In genomic region chr6:46016063-46016608, GRCh38 we compare ENCODE assay signal across 9 cellular contexts. TPM values are rescaled to one million over a fixed set of nuclear protein-coding genes. Genes with fewer than 3 reads are reported as not detected.
DNase-seq lines count a peak whose midpoint lies in the region; ATAC-seq, FAIRE-seq and TF ChIP-seq lines count a peak whose summit lies in the region.
"Had no signal": no experiment of that assay in that cellular context is flagged by ENCODE, and none has a peak within 500 bp of the region (broad histone marks: within the 10 kb centered on the region; RNA-seq: fewer than 3 reads in every experiment).

No MANE protein-coding gene starts in this region.

- no peak overlapping the region for H2AK5ac ChIP-seq in mesendoderm (ENCODE audit: low read length)

- ATAC-seq in thoracic aorta (ENCODE audit: insufficient number of reproducible peaks, low FRiP score, low read depth) = no peak
- ATAC-seq in HG02852 (IDR thresholded peaks at IDR 0.05; ENCODE audit: unreplicated experiment) = no peak

- H3K79me2 ChIP-seq in astrocyte (ENCODE audit: insufficient read depth, low read length) = no peaks in the 10 kb centered on the region
- no peaks in the 10 kb centered on the region for H3K79me2 ChIP-seq in mesendoderm (ENCODE audit: control insufficient read depth, insufficient read depth, low read length)

- H4K5ac ChIP-seq in mesendoderm (ENCODE audit: low read length) = no peak overlapping the region

- H2BK15ac ChIP-seq in mesendoderm (replicated peaks; ENCODE audit: low read depth) = no peak overlapping the region

- WGBS in mesendoderm (ENCODE audit: extremely low coverage, insufficient coverage, low lambda C conversion rate) = no CpG with 5 or more reads among the region's 8 CpGs

- no peaks in the 10 kb centered on the region for H3K79me1 ChIP-seq in mesendoderm (ENCODE audit: low read length)

- no peak overlapping the region for H2AFZ ChIP-seq in astrocyte (ENCODE audit: low read depth, low read length)

- POLR2A ChIA-PET in activated CD4-positive, alpha-beta T cell treated with anti-CD3 and anti-CD28 coated beads, Interleukin-2, amount 10 ng/mL, durations not matched to agents 7 days and 5 days (lab: Charles Lee) = no interaction called here

- H3K27me3 ChIP-seq in astrocyte (ENCODE audit: insufficient read depth, low read length) (peaks cover 45% of the 10 kb centered on the region), mesendoderm (ENCODE audit: insufficient read depth, low read length, poor library complexity) (peaks cover 12% of the 10 kb centered on the region), thoracic aorta (replicated peaks; ENCODE audit: insufficient read depth) (no peaks in the 10 kb centered on the region)

- H3K36me3 Mint-ChIP-seq in activated CD4-positive, alpha-beta T cell treated with anti-CD3 and anti-CD28 coated beads, Interleukin-2, amount 10 ng/mL, durations not matched to agents 7 days and 5 days (ENCODE audit: low read depth) = peaks cover 5% of the 10 kb centered on the region
- no peaks in the 10 kb centered on the region for H3K36me3 Mint-ChIP-seq in astrocyte (ENCODE audit: low read depth, unreplicated experiment)

- TF ChIP-seq CTCF in astrocyte (IDR thresholded peaks at IDR 0.05; ENCODE audit: insufficient read depth, low read depth, low read length) = no peak
- no peak for TF ChIP-seq CTCF in thoracic aorta (IDR thresholded peaks at IDR 0.05)

- H3K36me3 ChIP-seq in astrocyte (ENCODE audit: insufficient read depth, low read length) = no peaks in the 10 kb centered on the region
- H3K36me3 ChIP-seq in mesendoderm (ENCODE audit: control insufficient read depth, insufficient read depth, low read length) = no peaks in the 10 kb centered on the region
- H3K36me3 ChIP-seq in thoracic aorta = no peaks in the 10 kb centered on the region

- no peak overlapping the region for H3K4ac ChIP-seq in mesendoderm (ENCODE audit: low read depth, low read length)

- CTCF ChIA-PET in activated CD4-positive, alpha-beta T cell treated with anti-CD3 and anti-CD28 coated beads, Interleukin-2, amount 10 ng/mL, durations not matched to agents 7 days and 5 days (lab: Charles Lee) = no interaction called here

- peaks cover 32% of the 10 kb centered on the region for H3K27me3 Mint-ChIP-seq in activated CD4-positive, alpha-beta T cell treated with anti-CD3 and anti-CD28 coated beads, Interleukin-2, amount 10 ng/mL, durations not matched to agents 7 days and 5 days
- H3K27me3 Mint-ChIP-seq in astrocyte (ENCODE audit: low read depth, unreplicated experiment) = peaks cover 27% of the 10 kb centered on the region

- H3K9me3 ChIP-seq in astrocyte (ENCODE audit: insufficient read depth, low read depth, low read length) (peaks cover 6% of the 10 kb centered on the region), thoracic aorta (no peaks in the 10 kb centered on the region)

- no peak overlapping the region for H3K56ac ChIP-seq in mesendoderm (ENCODE audit: low read length)

- no peak for FAIRE-seq in astrocyte (lab: Jason Lieb, UNC)

- H3K9ac ChIP-seq in astrocyte (ENCODE audit: low read length) (no peak overlapping the region), mesendoderm (ENCODE audit: low read length) (no peak overlapping the region)

- H3K9me3 Mint-ChIP-seq in activated CD4-positive, alpha-beta T cell treated with anti-CD3 and anti-CD28 coated beads, Interleukin-2, amount 10 ng/mL, durations not matched to agents 7 days and 5 days = peaks cover 6% of the 10 kb centered on the region
- H3K9me3 Mint-ChIP-seq in astrocyte (ENCODE audit: unreplicated experiment) = no peaks in the 10 kb centered on the region

- peak overlapping the region; percentile 40 for H3K4me3 Mint-ChIP-seq in activated CD4-positive, alpha-beta T cell treated with anti-CD3 and anti-CD28 coated beads, Interleukin-2, amount 10 ng/mL, durations not matched to agents 7 days and 5 days
- H3K4me3 Mint-ChIP-seq in astrocyte (ENCODE audit: unreplicated experiment) = peak overlapping the region; percentile 36

- H3K4me3 ChIP-seq in astrocyte (ENCODE audit: insufficient read depth, low read depth, low read length) (no peak overlapping the region), mesendoderm (ENCODE audit: low read length) (no peak overlapping the region), thoracic aorta (peak overlapping the region; percentile 72)

- H3K4me2 ChIP-seq in astrocyte (ENCODE audit: low read length) (peak overlapping the region; percentile 72), mesendoderm (ENCODE audit: low read length) (peak overlapping the region; percentile 60)

- H4K20me1 ChIP-seq in astrocyte (ENCODE audit: insufficient read depth, low read length) = no peaks in the 10 kb centered on the region

- no peak overlapping the region for H3K18ac ChIP-seq in mesendoderm (ENCODE audit: low read length)

- H3K4me1 ChIP-seq in astrocyte (ENCODE audit: insufficient read depth, low read length) (peaks cover 10% of the 10 kb centered on the region), mesendoderm (ENCODE audit: control insufficient read depth, low read depth, low read length) (peaks cover 5% of the 10 kb centered on the region), thoracic aorta (ENCODE audit: control insufficient read depth in 1 of 2, low read depth in 2 of 2) (peaks cover 14 to 17% of the 10 kb centered on the region in 2 donors)

- no peak overlapping the region for H3K27ac Mint-ChIP-seq in activated CD4-positive, alpha-beta T cell treated with anti-CD3 and anti-CD28 coated beads, Interleukin-2, amount 10 ng/mL, durations not matched to agents 7 days and 5 days
- H3K27ac Mint-ChIP-seq in astrocyte (ENCODE audit: unreplicated experiment) = no peak overlapping the region

- no peak overlapping the region for H3K27ac ChIP-seq in astrocyte (ENCODE audit: low read depth, low read length)
- H3K27ac ChIP-seq in mesendoderm (ENCODE audit: low read depth, low read length) = no peak overlapping the region
- no peak overlapping the region for H3K27ac ChIP-seq in thoracic aorta

- DNase-seq in activated CD4-positive, alpha-beta T cell treated with anti-CD3 and anti-CD28 coated beads, Interleukin-2, amount 10 ng/mL, durations not matched to agents 7 days and 5 days = no peak
- DNase-seq in activated CD4-positive, alpha-beta T cell treated with anti-CD3 and anti-CD28 coated beads, Interleukin-2, amount 50 U/mL, for 1 hour = no peak
- DNase-seq in astrocyte (ENCODE audit: low read depth) (no peak), mesendoderm (no peak), thoracic aorta (ENCODE audit: low spot score) (no peak), C1 segment of cervical spinal cord (lab: John Stamatoyannopoulos, UW) (no peak), NOMO-1 treated with dmso at 0.1 percent for 144 hours (lab: John Stamatoyannopoulos, UW; ENCODE audit: unreplicated experiment) (no peak)

- H4K8ac ChIP-seq in mesendoderm (ENCODE audit: low read depth, low read length) = no peak overlapping the region

- H2BK120ac ChIP-seq in mesendoderm (ENCODE audit: low read depth, low read length) = no peak overlapping the region

- peaks cover 49% of the 10 kb centered on the region for H3K4me1 Mint-ChIP-seq in activated CD4-positive, alpha-beta T cell treated with anti-CD3 and anti-CD28 coated beads, Interleukin-2, amount 10 ng/mL, durations not matched to agents 7 days and 5 days
- peaks cover 12% of the 10 kb centered on the region for H3K4me1 Mint-ChIP-seq in astrocyte (ENCODE audit: low read depth, unreplicated experiment)

- no peak overlapping the region for H3K23ac ChIP-seq in mesendoderm (ENCODE audit: low read length)

- no peak overlapping the region for H2BK5ac ChIP-seq in mesendoderm (ENCODE audit: low read length)

RNA-seq across cellular contexts. Expression of gene CLIC5, which starts 0.5 kb away (rescaled TPM):
- total RNA-seq in activated CD4-positive, alpha-beta T cell treated with anti-CD3 and anti-CD28 coated beads, Interleukin-2, amount 10 ng/mL, durations not matched to agents 7 days and 5 days = 1 to 10 TPM; 3.7 to 3.8 TPM
- 0.14 and 0.32 TPM in 2 replicates for total RNA-seq in astrocyte
- 0.06 TPM for polyA plus RNA-seq in mesendoderm (2013, experiment 1 of 2)
- 0.03 TPM for polyA plus RNA-seq in mesendoderm (2013, experiment 2 of 2)
- 1 to 10 TPM; 2.2 to 2.6 TPM for total RNA-seq in thoracic aorta
- total RNA-seq: M059J had no signal
